ENCODE assay signal across 10 cellular contexts in genomic region chr20:22599258-22599657, GRCh38. TPM values are rescaled to one million over a fixed set of nuclear protein-coding genes. Genes with fewer than 3 reads are reported as not detected.
"Had no signal": no experiment of that assay in that cellular context is flagged by ENCODE, and none has a peak within 500 bp of the region (broad histone marks: within the 10 kb centered on the region; RNA-seq: fewer than 3 reads in every experiment).

No MANE protein-coding gene starts in this region.

RNA-seq across cellular contexts. Expression of gene FOXA2, which starts 14.9 kb away (rescaled TPM):
- total RNA-seq: left cardiac atrium, left ventricle myocardium inferior, left ventricle myocardium superior, lower leg skin, lung microvascular endothelial cell, mesenteric fat pad, mesothelial cell of epicardium, mononuclear cell, myocyte had no signal
- polyA plus RNA-seq: immature natural killer cell had no signal
